ENCODE assay signal across 19 cellular contexts in the genomic region with DNA sequence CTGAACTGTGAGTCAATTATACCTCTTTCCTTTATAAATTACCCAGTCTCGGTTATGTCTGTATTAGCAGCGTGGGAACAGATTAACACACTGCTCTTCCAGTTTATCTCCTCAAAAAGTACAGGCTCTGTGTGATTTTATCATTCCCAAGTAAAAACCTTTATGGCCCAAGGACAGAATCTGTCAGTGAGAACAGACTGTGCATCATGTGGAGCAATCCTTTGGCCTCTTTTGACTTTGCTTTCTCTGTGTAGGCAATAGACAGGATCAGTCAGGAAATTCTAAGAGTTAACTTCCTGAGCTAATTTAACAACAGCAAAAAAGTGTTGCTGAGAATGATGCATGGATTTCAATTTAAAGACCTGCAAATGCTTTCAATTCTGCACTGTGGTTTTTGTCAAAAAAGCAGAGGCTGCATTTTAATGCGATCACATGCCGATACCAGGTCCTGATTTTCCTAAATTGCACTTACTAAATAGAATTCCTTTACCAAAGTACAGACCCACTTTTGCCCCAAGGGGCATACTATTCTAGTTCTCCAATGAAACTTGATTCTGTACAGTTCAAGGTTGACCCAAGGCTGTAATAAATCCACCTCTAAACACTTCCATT.
"Had no signal": no experiment of that assay in that cellular context is flagged by ENCODE, and none has a peak within 500 bp of the region (broad histone marks: within the 10 kb centered on the region; RNA-seq: fewer than 3 reads in every experiment).

No MANE protein-coding gene starts in this region.

- DNase-seq: activated CD4-positive, alpha-beta T cell treated with anti-CD3 and anti-CD28 coated beads for 1 hour; activated CD4-positive, alpha-beta T cell treated with anti-CD3 and anti-CD28 coated beads, Interleukin-2, amount 50 U/mL, for 4 hours; activated CD8-positive, alpha-beta memory T cell treated with anti-CD3 and anti-CD28 coated beads, Interleukin-2, amount 50 U/mL, for 48 hours; activated naive CD4-positive, alpha-beta T cell; activated naive CD8-positive, alpha-beta T cell treated with anti-CD3 and anti-CD28 coated beads for 36 hours; activated T-cell treated with anti-CD3 and anti-CD28 coated beads, Interleukin-2, amount 50 U/mL, for 4 hours; effector memory CD8-positive, alpha-beta T cell; lower lobe of right lung; naive thymus-derived CD8-positive, alpha-beta T cell; right cardiac atrium; stimulated activated CD4-positive, alpha-beta T cell treated with anti-CD3 and anti-CD28 coated beads, Interleukin-12 subunit alpha, Interleukin-12 subunit beta, amount 100 ng/mL, for 4 hours; stimulated activated CD4-positive, alpha-beta T cell treated with anti-CD3 and anti-CD28 coated beads, Interleukin-4, amount 100 ng/mL, for 4 hours; stimulated activated naive CD8-positive, alpha-beta T cell treated with anti-CD3 and anti-CD28 coated beads, Interleukin-15, Interleukin-2, amounts not matched to agents 100 U/mL and 50 U/mL, for 24 hours; T-helper 1 cell; upper lobe of right lung had no signal

- H3K36me3 Mint-ChIP-seq: activated naive CD8-positive, alpha-beta T cell treated with anti-CD3 and anti-CD28 coated beads for 36 hours had no signal

- H3K79me2 ChIP-seq: parathyroid adenoma had no signal

- H3K4me3 Mint-ChIP-seq: activated naive CD8-positive, alpha-beta T cell treated with anti-CD3 and anti-CD28 coated beads for 36 hours; activated T-cell treated with anti-CD3 and anti-CD28 coated beads, Interleukin-2, amount 50 U/mL, for 4 hours; effector memory CD8-positive, alpha-beta T cell; naive thymus-derived CD8-positive, alpha-beta T cell had no signal

- H3K9me3 Mint-ChIP-seq: activated T-helper 2 cell treated with anti-CD3 and anti-CD28 coated beads, Interferon-gamma antibody, Interleukin-2, Interleukin-4, amounts not matched to agents 10 μg/mL and 5 μg/mL and 100 μg/mL, durations not matched to agents 14 hours and 24 hours and 36 hours had no signal

- H3K4me1 Mint-ChIP-seq: activated naive CD8-positive, alpha-beta T cell treated with anti-CD3 and anti-CD28 coated beads for 36 hours; naive thymus-derived CD8-positive, alpha-beta T cell had no signal

- H3K36me3 ChIP-seq: esophagus muscularis mucosa, gastroesophageal sphincter, lower lobe of right lung, upper lobe of right lung had no signal

- H3K27me3 Mint-ChIP-seq: effector memory CD8-positive, alpha-beta T cell had no signal

- H3K4me3 ChIP-seq: esophagus muscularis mucosa, gastroesophageal sphincter, lower lobe of right lung, upper lobe of right lung had no signal

- H3K4me1 ChIP-seq: lower lobe of right lung, parathyroid adenoma, upper lobe of right lung had no signal

- ATAC-seq: activated T-cell treated with anti-CD3 and anti-CD28 coated beads, Interleukin-2, amount 50 U/mL, for 4 hours; effector memory CD8-positive, alpha-beta T cell; gastroesophageal sphincter; lower lobe of right lung; naive thymus-derived CD8-positive, alpha-beta T cell; right cardiac atrium; stimulated activated naive CD8-positive, alpha-beta T cell treated with anti-CD3 and anti-CD28 coated beads, Interleukin-15, Interleukin-2, amounts not matched to agents 100 U/mL and 50 U/mL, for 24 hours; upper lobe of right lung had no signal

- H3K27me3 ChIP-seq: esophagus muscularis mucosa, gastroesophageal sphincter, upper lobe of right lung had no signal

- H3K27ac Mint-ChIP-seq: activated naive CD8-positive, alpha-beta T cell treated with anti-CD3 and anti-CD28 coated beads for 36 hours; activated T-helper 2 cell treated with anti-CD3 and anti-CD28 coated beads, Interferon-gamma antibody, Interleukin-2, Interleukin-4, amounts not matched to agents 10 μg/mL and 5 μg/mL and 100 μg/mL, durations not matched to agents 14 hours and 24 hours and 36 hours; effector memory CD8-positive, alpha-beta T cell; naive thymus-derived CD8-positive, alpha-beta T cell had no signal

- H3K27ac ChIP-seq: esophagus muscularis mucosa, lower lobe of right lung, parathyroid adenoma, upper lobe of right lung had no signal
